Comparison of ENCODE assay signal across 37 cellular contexts in the genomic region with DNA sequence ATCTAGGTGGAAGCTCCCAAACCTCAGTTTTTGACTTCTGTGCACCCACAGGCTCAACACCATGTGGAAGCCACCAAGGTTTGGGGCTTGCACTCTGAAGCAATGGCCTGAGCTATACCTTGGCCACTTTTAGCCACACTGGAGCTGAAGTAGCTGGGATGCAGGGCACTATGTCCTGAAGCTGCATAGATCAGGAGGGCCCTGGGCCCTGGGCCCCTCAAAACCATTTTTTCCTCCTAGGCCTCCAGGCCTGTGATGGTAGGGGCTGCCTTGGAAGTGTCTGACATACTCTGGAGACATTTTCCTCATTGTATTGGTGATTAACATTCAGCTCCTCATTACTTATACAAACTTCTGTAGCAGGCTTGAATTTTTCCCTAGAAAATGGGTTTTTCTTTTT.
"Had no signal": no experiment of that assay in that cellular context is flagged by ENCODE, and none has a peak within 500 bp of the region (broad histone marks: within the 10 kb centered on the region; RNA-seq: fewer than 3 reads in every experiment).

No MANE protein-coding gene starts in this region.

- H3K4me3 ChIP-seq: MG63 had no signal

- H3K36me3 ChIP-seq: MG63 had no signal

- DNase-seq: Karpas-422, Kasumi-1, MG63, MM.1S, MV-4-11, NCI-H1048, NCI-H1092, NCI-H1092 treated with DMSO at 0.1 percent for 48 hours, NCI-H1105, NCI-H1105 treated with DMSO at 0.1 percent for 48 hours, NCI-H1417, NCI-H1417 treated with DMSO at 0.1 percent for 48 hours, NCI-H1436, NCI-H1436 treated with DMSO at 0.1 percent for 48 hours, NCI-H146, NCI-H1694, NCI-H1694 treated with DMSO at 0.1 percent for 48 hours, NCI-H187, NCI-H187 treated with DMSO at 0.1 percent for 48 hours, NCI-H1930, NCI-H2029, NCI-H2029 treated with DMSO at 0.1 percent for 48 hours, NCI-H2081, NCI-H2081 treated with DMSO at 0.1 percent for 48 hours, NCI-H2107, NCI-H2171, NCI-H2171 treated with DMSO at 0.1 percent for 48 hours, NCI-H2227 treated with DMSO at 0.1 percent for 48 hours, NCI-H226, NCI-H345, NCI-H446, NCI-H446 treated with DMSO at 0.1 percent for 48 hours, NCI-H510A, NCI-H510A treated with DMSO at 0.1 percent for 48 hours, NCI-H524, NCI-H524 treated with DMSO at 0.1 percent for 48 hours, NCI-H526 had no signal

- H3K27me3 ChIP-seq: MG63 had no signal
